In genomic region chr7:91064938-91065337, GRCh38 we compare ENCODE assay signal across 16 cellular contexts.
"Had no signal": no experiment of that assay in that cellular context is flagged by ENCODE, and none has a peak within 500 bp of the region (broad histone marks: within the 10 kb centered on the region; RNA-seq: fewer than 3 reads in every experiment).

No MANE protein-coding gene starts in this region.

- H3K27me3 ChIP-seq: gastroesophageal sphincter, ovary, thyroid gland, vagina had no signal

- ATAC-seq: activated CD8-positive, alpha-beta T cell treated with anti-CD3 and anti-CD28 coated beads for 36 hours; esophagus mucosa; gastroesophageal sphincter; T-cell had no signal

- DNase-seq: activated CD8-positive, alpha-beta memory T cell treated with anti-CD3 and anti-CD28 coated beads, Interleukin-2, amount 50 U/mL, for 4 hours; activated CD8-positive, alpha-beta T cell treated with anti-CD3 and anti-CD28 coated beads for 36 hours; activated naive CD4-positive, alpha-beta T cell; central memory CD4-positive, alpha-beta T cell; endodermal cell; kidney; ovary; T-cell; thyroid gland had no signal

- H3K4me3 ChIP-seq: gastroesophageal sphincter, ovary, skin epidermis, thyroid gland, vagina had no signal

- H3K9me3 Mint-ChIP-seq: activated T-helper 1 cell treated with anti-CD3 and anti-CD28 coated beads, Interleukin-12 subunit alpha, Interleukin-12 subunit beta, Interleukin-2, Interleukin-4 antibody, amounts not matched to agents 30 ng/mL and 10 ng/mL and 1 ng/mL, durations not matched to agents 14 hours and 24 hours and 36 hours; neural crest cell had no signal

- H3K4me1 ChIP-seq: vagina had no signal

- H3K36me3 ChIP-seq: gastroesophageal sphincter, ovary, thyroid gland, vagina had no signal

- H3K9me3 ChIP-seq: gastroesophageal sphincter, ovary, thyroid gland, vagina had no signal

- H3K4me1 Mint-ChIP-seq: T-cell had no signal

- H3K36me3 Mint-ChIP-seq: T-cell had no signal

- H3K27ac Mint-ChIP-seq: activated CD8-positive, alpha-beta T cell treated with anti-CD3 and anti-CD28 coated beads for 36 hours; activated T-helper 1 cell treated with anti-CD3 and anti-CD28 coated beads, Interleukin-12 subunit alpha, Interleukin-12 subunit beta, Interleukin-2, Interleukin-4 antibody, amounts not matched to agents 30 ng/mL and 10 ng/mL and 1 ng/mL, durations not matched to agents 14 hours and 24 hours and 36 hours; endodermal cell; T-cell had no signal

- H3K4me3 Mint-ChIP-seq: activated CD8-positive, alpha-beta T cell treated with anti-CD3 and anti-CD28 coated beads for 36 hours; activated T-helper 1 cell treated with anti-CD3 and anti-CD28 coated beads, Interleukin-12 subunit alpha, Interleukin-12 subunit beta, Interleukin-2, Interleukin-4 antibody, amounts not matched to agents 30 ng/mL and 10 ng/mL and 1 ng/mL, durations not matched to agents 14 hours and 24 hours and 36 hours; endodermal cell; neural crest cell; T-cell had no signal

- H3K27ac ChIP-seq: gastroesophageal sphincter, ovary, thyroid gland, vagina, VCaP had no signal
